Comparison of ENCODE assay signal across 8 cellular contexts in the genomic region with DNA sequence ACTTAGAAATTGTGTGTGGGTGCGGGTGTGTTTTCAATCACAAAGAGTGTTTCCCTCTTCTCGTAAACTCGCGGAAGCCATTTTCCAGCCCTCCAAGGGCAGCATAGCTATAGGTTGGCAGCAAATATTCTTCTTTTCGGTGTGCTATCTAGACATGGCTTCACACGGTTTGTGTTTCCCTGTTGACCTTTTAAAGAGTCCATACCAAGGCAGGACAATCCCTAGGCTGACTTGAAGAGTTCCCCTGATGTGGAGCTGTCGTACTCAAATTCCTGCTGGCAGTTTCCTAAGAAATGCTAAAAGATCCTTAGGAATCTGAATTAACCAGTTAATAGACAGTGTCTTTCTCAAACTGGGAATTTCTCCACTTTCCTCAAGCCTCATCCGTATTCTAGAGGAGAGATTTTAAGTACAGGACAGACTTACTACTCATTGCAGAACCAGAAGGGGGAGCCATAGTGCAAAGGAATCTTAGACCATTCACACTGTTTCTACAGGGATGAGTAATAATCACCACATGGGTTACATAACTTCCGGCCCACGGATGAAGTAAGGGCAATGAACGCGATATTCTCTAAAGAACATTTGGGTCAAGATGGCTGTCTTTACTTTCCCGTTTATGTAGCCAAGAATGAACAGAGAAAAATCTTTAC.
DNase-seq lines count a peak whose midpoint lies in the region; ATAC-seq, FAIRE-seq and TF ChIP-seq lines count a peak whose summit lies in the region.

No MANE protein-coding gene starts in this region.

- H2BK5ac ChIP-seq in H1 (ENCODE audit: low read depth, low read length) = no peak overlapping the region

- H3K56ac ChIP-seq in H1 (replicated peaks; ENCODE audit: insufficient read length, low read depth, low read length) = no peak overlapping the region

- H2BK15ac ChIP-seq in H1 (ENCODE audit: low read length) = no peak overlapping the region

- no peak overlapping the region for H3K4ac ChIP-seq in H1 (replicated peaks; ENCODE audit: insufficient read length, low read depth, low read length)

- DNase-seq in activated CD4-positive, alpha-beta T cell treated with anti-CD3 and anti-CD28 coated beads, Interleukin-2, amount 10 ng/mL, durations not matched to agents 7 days and 5 days = peak; percentile 22
- no peak for DNase-seq in activated CD4-positive, alpha-beta T cell treated with anti-CD3 and anti-CD28 coated beads, Interleukin-2, amount 50 U/mL, for 4 hours
- DNase-seq in NOMO-1 treated with DMSO at 0.1 percent for 48 hours (lab: John Stamatoyannopoulos, UW; ENCODE audit: unreplicated experiment) (peak; percentile 80), H1 (ENCODE audit: low read depth in 1 of 2, low spot score in 2 of 2) (peak; percentile 41 to 49), pancreas (peak in 3 of 6 donors; percentile 33 to 44 (median 40)), NCI-H2081 treated with DMSO at 0.1 percent for 48 hours (lab: John Stamatoyannopoulos, UW) (no peak), superior temporal gyrus (ENCODE audit: extremely low spot score) (no peak)

- H3K23ac ChIP-seq in H1 (ENCODE audit: insufficient read length) = no peak overlapping the region

- H4K5ac ChIP-seq in H1 (ENCODE audit: insufficient read length, low read depth, low read length) = peak overlapping the region; percentile 36

- no peaks in the 10 kb centered on the region for H3K79me1 ChIP-seq in H1 (ENCODE audit: low read depth, low read length)

- no peaks in the 10 kb centered on the region for H3K36me3 Mint-ChIP-seq in activated CD4-positive, alpha-beta T cell treated with anti-CD3 and anti-CD28 coated beads, Interleukin-2, amount 10 ng/mL, durations not matched to agents 7 days and 5 days (ENCODE audit: low read depth)

- H3K27me3 ChIP-seq in H1 (replicated peaks in 1 of 4; ENCODE audit: control insufficient read depth in 3 of 4, extremely low read depth in 1 of 4, insufficient read depth in 3 of 4, low read length in 3 of 4) = no peaks in the 10 kb centered on the region
- no peaks in the 10 kb centered on the region for H3K27me3 ChIP-seq in pancreas

- H2BK120ac ChIP-seq in H1 (replicated peaks; ENCODE audit: low read depth, low read length) = no peak overlapping the region

- H3K27me3 Mint-ChIP-seq in activated CD4-positive, alpha-beta T cell treated with anti-CD3 and anti-CD28 coated beads, Interleukin-2, amount 10 ng/mL, durations not matched to agents 7 days and 5 days = no peaks in the 10 kb centered on the region

- no peak overlapping the region for H2BK20ac ChIP-seq in H1 (ENCODE audit: low read length)

- no peak for TF ChIP-seq POLR2A in H1 (IDR thresholded peaks at IDR 0.05; ENCODE audit: control extremely low read depth in 1 of 2, low read depth in 2 of 2, low read length in 2 of 2)

- H2AK5ac ChIP-seq in H1 (ENCODE audit: low read depth, low read length) = no peak overlapping the region

- no peak overlapping the region for H3K4me3 Mint-ChIP-seq in activated CD4-positive, alpha-beta T cell treated with anti-CD3 and anti-CD28 coated beads, Interleukin-2, amount 10 ng/mL, durations not matched to agents 7 days and 5 days

- no peak for TF ChIP-seq EP300 in H1 (IDR thresholded peaks at IDR 0.05; ENCODE audit: borderline replicate concordance in 1 of 2, low read depth in 2 of 2, low read length in 2 of 2)

- H3K23me2 ChIP-seq in H1 (ENCODE audit: low read depth, low read length) = no peaks in the 10 kb centered on the region

- no peak overlapping the region for H4K8ac ChIP-seq in H1 (ENCODE audit: extremely low read depth, insufficient read depth, low read length)

- no peak overlapping the region; the same call in 1 of the 2 replicates for H3K18ac ChIP-seq in H1 (ENCODE audit: extremely low read depth, low read length)

- peak overlapping the region in 1 of 2 experiments; percentile 10; a peak in 1 of 4 replicates for H3K4me2 ChIP-seq in H1 (ENCODE audit: insufficient read depth in 1 of 2, low read depth in 2 of 2, low read length in 2 of 2)

- TF ChIP-seq CTCF in H1 (IDR thresholded peaks at IDR 0.05; ENCODE audit: control extremely low read depth in 1 of 3, insufficient read depth in 1 of 3, low read depth in 1 of 3, low read length in 3 of 3) = peak in 2 of 3 experiments; percentile 65 to 76; a peak in 3 of 4 replicates
- TF ChIP-seq CTCF in pancreas (IDR thresholded peaks at IDR 0.05) = peak in 3 of 4 donors; percentile 17 to 29 (median 29)

- TF ChIP-seq RAD21 in H1 (IDR thresholded peaks at IDR 0.05 in 1 of 2, conservative IDR thresholded peaks at IDR 0.05 in 1 of 2; ENCODE audit: low read depth in 2 of 2, low read length in 2 of 2) = peak; percentile 74 to 84

- H3K14ac ChIP-seq in H1 (ENCODE audit: insufficient read length) = no peak overlapping the region

- H2AFZ ChIP-seq in H1 (ENCODE audit: low read length) = peak overlapping the region; percentile 76

- FAIRE-seq in H1 (lab: Jason Lieb, UNC) (peak; percentile 97), pancreas (lab: Jason Lieb, UNC) (no peak)

- intact Hi-C loops in pancreas (cut with DNase I) = no loop called here

- H4K20me1 ChIP-seq in H1 (replicated peaks in 1 of 2; ENCODE audit: control insufficient read depth in 1 of 2, insufficient read depth in 2 of 2, low read length in 2 of 2) = no peaks in the 10 kb centered on the region

- H3K4me1 ChIP-seq in H1 (replicated peaks in 1 of 4; ENCODE audit: control insufficient read depth in 3 of 4, insufficient read depth in 4 of 4, low read length in 3 of 4) (peaks cover 0 to 7% (median 0%) of the 10 kb centered on the region in 4 experiments; a peak in 1 of 7 replicates), pancreas (no peaks in the 10 kb centered on the region)

- CTCF ChIA-PET in activated CD4-positive, alpha-beta T cell treated with anti-CD3 and anti-CD28 coated beads, Interleukin-2, amount 10 ng/mL, durations not matched to agents 7 days and 5 days (lab: Charles Lee) = no interaction called here
- CTCF ChIA-PET in H1 (lab: Charles Lee; ENCODE audit: partially characterized antibody) = interaction anchor here (0.6 to 1.7 kb wide), 9 partner anchors 9 to 500 kb away, joined by 3 to 5 read pairs (median 3); no protein-coding TSS in a partner anchor

- no peaks in the 10 kb centered on the region for H3K79me2 ChIP-seq in H1 (ENCODE audit: control insufficient read depth in 1 of 2, insufficient read depth in 2 of 2, low read length in 2 of 2)

- H3K9me3 Mint-ChIP-seq in activated CD4-positive, alpha-beta T cell treated with anti-CD3 and anti-CD28 coated beads, Interleukin-2, amount 10 ng/mL, durations not matched to agents 7 days and 5 days = peaks cover 9% of the 10 kb centered on the region

- H4K91ac ChIP-seq in H1 (replicated peaks; ENCODE audit: insufficient read length, low read length) = no peak overlapping the region

- H3K27ac ChIP-seq in H1 (ENCODE audit: low read depth, low read length) = no peak overlapping the region
- no peak overlapping the region for H3K27ac ChIP-seq in pancreas

- ATAC-seq in pancreas (peak; percentile 79 to 90 (median 84)), HG02852 (IDR thresholded peaks at IDR 0.05; ENCODE audit: unreplicated experiment) (no peak)

- H3K27ac Mint-ChIP-seq in activated CD4-positive, alpha-beta T cell treated with anti-CD3 and anti-CD28 coated beads, Interleukin-2, amount 10 ng/mL, durations not matched to agents 7 days and 5 days = no peak overlapping the region

- no peak overlapping the region for H3K9ac ChIP-seq in H1 (replicated peaks in 1 of 4; ENCODE audit: extremely low read depth in 1 of 4, low read depth in 3 of 4, low read length in 3 of 4)

- no peak overlapping the region for H2BK12ac ChIP-seq in H1 (ENCODE audit: low read depth, low read length)

- H3K4me3 ChIP-seq in H1 (ENCODE audit: extremely low read depth in 1 of 4, insufficient read depth in 2 of 4, low read depth in 3 of 4, low read length in 4 of 4) = no peak overlapping the region; a peak in 1 of 8 replicates
- H3K4me3 ChIP-seq in pancreas = no peak overlapping the region

- POLR2A ChIA-PET in activated CD4-positive, alpha-beta T cell treated with anti-CD3 and anti-CD28 coated beads, Interleukin-2, amount 10 ng/mL, durations not matched to agents 7 days and 5 days (lab: Charles Lee) = no interaction called here
- POLR2A ChIA-PET in H1 (lab: Charles Lee; ENCODE audit: partially characterized antibody) = no interaction called here

- H3K4me1 Mint-ChIP-seq in activated CD4-positive, alpha-beta T cell treated with anti-CD3 and anti-CD28 coated beads, Interleukin-2, amount 10 ng/mL, durations not matched to agents 7 days and 5 days = no peaks in the 10 kb centered on the region

- WGBS in H1 (ENCODE audit: extremely low coverage in 1 of 2, insufficient coverage in 1 of 2, insufficient read length in 1 of 2, insufficient replicate concordance in 2 of 2, low coverage in 1 of 2, low lambda C conversion rate in 2 of 2, missing lambda C conversion rate in 1 of 2), 2 experiments = 52% methylated on average over 13 of the region's 13 CpGs; no CpG with 5 or more reads in 1 of the 2 experiments
- 52 to 56% methylated on average over 13 of the region's 13 CpGs for WGBS in pancreas, 2 donors

- H3K36me3 ChIP-seq in H1 (ENCODE audit: control insufficient read depth in 2 of 4, insufficient read depth in 4 of 4, low read length in 3 of 4) (no peaks in the 10 kb centered on the region), pancreas (no peaks in the 10 kb centered on the region)

- H3K9me3 ChIP-seq in H1 (ENCODE audit: insufficient read depth in 2 of 2, low read depth in 1 of 2, low read length in 1 of 2) (peaks cover 0 to 7% of the 10 kb centered on the region in 2 experiments; a peak in 1 of 4 replicates), pancreas (no peaks in the 10 kb centered on the region)

TF ChIP-seq in H1, 55 proteins besides CTCF, POLR2A, EP300 and RAD21:
- no peak for TF ChIP-seq POLR2AphosphoS5 (IDR thresholded peaks at IDR 0.05; ENCODE audit: low read depth, low read length)
- TF ChIP-seq ATF2 (IDR thresholded peaks at IDR 0.05; ENCODE audit: low read length) = 0 out of 2 replicates have a peak, but pooled peaks have one; percentile 64
- peak; percentile 65 for TF ChIP-seq JUND (IDR thresholded peaks at IDR 0.05; ENCODE audit: low read length)
- peak; percentile 62 for TF ChIP-seq CEBPB (IDR thresholded peaks at IDR 0.05; ENCODE audit: low read depth, low read length)
- TF ChIP-seq KDM4A (IDR thresholded peaks at IDR 0.05; ENCODE audit: low read depth, low read length, severe bottlenecking) = no peak

Comparison
In these comparisons a context has a peak if more than half of its experiments do, and no peak if none do; other contexts are left out.
1. DNase-seq: peak in activated CD4-positive, alpha-beta T cell treated with anti-CD3 and anti-CD28 coated beads, Interleukin-2, amount 10 ng/mL, durations not matched to agents 7 days and 5 days (single experiment), NOMO-1 treated with DMSO at 0.1 percent for 48 hours (single experiment) and H1 (2 of 2); none in activated CD4-positive, alpha-beta T cell treated with anti-CD3 and anti-CD28 coated beads, Interleukin-2, amount 50 U/mL, for 4 hours (0 of 2), NCI-H2081 treated with DMSO at 0.1 percent for 48 hours (single experiment) and superior temporal gyrus (single experiment).